ENCODE assay signal across 9 cellular contexts in the genomic region with DNA sequence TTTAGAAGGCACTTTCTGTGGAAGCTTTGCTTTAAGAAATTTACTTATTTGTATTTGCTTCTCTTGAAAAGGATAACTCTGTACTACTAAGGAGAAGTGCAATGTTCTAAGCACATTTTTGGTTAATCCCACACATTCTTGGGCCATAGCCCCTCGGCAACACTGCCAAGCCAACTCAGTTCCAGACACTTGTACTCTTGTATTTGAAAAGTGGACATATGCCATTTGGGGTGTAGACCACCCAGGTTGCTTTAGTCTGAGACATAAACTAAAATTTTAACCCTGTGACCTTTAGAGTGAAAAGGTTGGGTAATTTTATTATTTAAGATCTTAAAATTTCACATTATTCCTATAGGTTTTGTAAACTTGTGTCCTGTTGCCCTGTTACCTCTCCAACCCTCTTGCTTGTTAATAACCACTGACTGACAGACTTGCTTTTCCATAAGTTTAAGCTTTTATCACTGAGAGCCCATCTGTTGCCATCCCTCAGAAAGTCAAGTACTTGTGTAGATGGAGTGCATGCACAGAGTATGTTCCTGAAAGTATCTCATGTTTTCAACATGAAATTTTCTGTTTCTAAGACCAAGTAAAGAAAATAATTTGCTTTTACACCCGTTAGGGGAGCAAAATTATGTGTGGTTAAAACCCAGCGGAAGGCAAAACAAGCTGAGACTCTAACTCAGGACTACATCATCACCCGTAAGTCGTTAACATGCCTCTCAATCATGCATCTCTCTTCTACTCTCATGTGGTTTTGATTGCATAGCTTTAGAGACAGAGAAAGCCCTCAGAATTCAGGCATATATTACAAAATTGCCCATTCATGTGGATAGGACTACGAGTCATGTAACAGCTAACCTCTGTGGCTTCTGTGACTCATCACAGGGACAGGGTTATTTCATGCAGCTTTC.
A peak's percentile ranks its signal among the peaks of the same experiment; 100 is the strongest.
DNase-seq lines count a peak whose midpoint lies in the region; ATAC-seq and TF ChIP-seq lines count a peak whose summit lies in the region.
"Had no signal": no experiment of that assay in that cellular context is flagged by ENCODE, and none has a peak within 500 bp of the region (broad histone marks: within the 10 kb centered on the region; RNA-seq: fewer than 3 reads in every experiment).

No MANE protein-coding gene starts in this region.

- no peak for TF ChIP-seq CTCF in fibroblast of mammary gland (conservative IDR thresholded peaks at IDR 0.05; ENCODE audit: control insufficient read depth, insufficient read depth, low read depth, low read length)

- H3K4me3 ChIP-seq in fibroblast of mammary gland (ENCODE audit: control insufficient read depth, low read depth, low read length), result no peak overlapping the region
- H3K4me3 ChIP-seq: thoracic aorta had no signal

- ATAC-seq in HG02970 (IDR thresholded peaks at IDR 0.05; ENCODE audit: low FRiP score, unreplicated experiment), result peak; percentile 50

- DNase-seq in stimulated activated CD4-positive, alpha-beta T cell treated with anti-CD3 and anti-CD28 coated beads, Interleukin-15, amount 100 ng/mL, for 24 hours, result peak; percentile 56
- no peak for DNase-seq in stimulated activated CD4-positive, alpha-beta T cell treated with anti-CD3 and anti-CD28 coated beads, Interleukin-12 subunit alpha, Interleukin-12 subunit beta, amount 100 ng/mL, for 4 hours
- peak; percentile 78 for DNase-seq in RKO (ENCODE audit: low spot score)
- DNase-seq in fibroblast of mammary gland (ENCODE audit: low read depth), result peak; percentile 98
- DNase-seq in cerebellar cortex (ENCODE audit: low spot score), result no peak
- DNase-seq in DMS153 (lab: John Stamatoyannopoulos, UW), result no peak
- DNase-seq in SKM-1 (lab: John Stamatoyannopoulos, UW; ENCODE audit: unreplicated experiment), result no peak

Comparison
In these comparisons a context has a peak if more than half of its experiments do, and no peak if none do; other contexts are left out.
1. DNase-seq: peak in stimulated activated CD4-positive, alpha-beta T cell treated with anti-CD3 and anti-CD28 coated beads, Interleukin-15, amount 100 ng/mL, for 24 hours (single experiment), RKO (single experiment) and fibroblast of mammary gland (single experiment); none in stimulated activated CD4-positive, alpha-beta T cell treated with anti-CD3 and anti-CD28 coated beads, Interleukin-12 subunit alpha, Interleukin-12 subunit beta, amount 100 ng/mL, for 4 hours (single experiment), cerebellar cortex (single experiment), DMS153 (single experiment) and SKM-1 (single experiment).